Comparison of ENCODE assay signal across 8 cellular contexts in genomic region chr22:26590525-26590858, GRCh38. TPM values are rescaled to one million over a fixed set of nuclear protein-coding genes. Genes with fewer than 3 reads are reported as not detected.
DNase-seq lines count a peak whose midpoint lies in the region; ATAC-seq and TF ChIP-seq lines count a peak whose summit lies in the region.

No MANE protein-coding gene starts in this region.

- peak overlapping the region; percentile 87 to 89 for H3K4me3 Mint-ChIP-seq in CD14-positive monocyte

- no peak for TF ChIP-seq POLR2A in NB4 (IDR thresholded peaks at IDR 0.05; ENCODE audit: extremely low read depth, insufficient read length)

- TF ChIP-seq CTCF in CD14-positive monocyte (IDR thresholded peaks at IDR 0.05) (no peak), NB4 (IDR thresholded peaks at IDR 0.05; ENCODE audit: low read depth, low read length) (no peak)

- peaks cover 57% of the 10 kb centered on the region for H3K4me1 Mint-ChIP-seq in CD14-positive monocyte

- intact Hi-C loops in CD14-positive monocyte (cut with micrococcal nuclease) = loop anchor here in 1 of 2 donors (5.0 kb wide), 2 partner anchors 78 to 108 kb away; partner anchors contain the start of genes HPS4, SRRD and TFIP11

- peak overlapping the region; percentile 92 to 96 (median 93) for H3K27ac Mint-ChIP-seq in CD14-positive monocyte

- peak overlapping the region; percentile 70 for H3K4me3 ChIP-seq in NB4 (ENCODE audit: low read depth, low read length)

- peaks cover 1 to 10% of the 10 kb centered on the region in 2 donors for H3K36me3 Mint-ChIP-seq in CD14-positive monocyte

- H3K27me3 Mint-ChIP-seq in CD14-positive monocyte (ENCODE audit: low read depth in 3 of 3) = no peaks in the 10 kb centered on the region

- H3K9me3 Mint-ChIP-seq in CD14-positive monocyte = peaks cover 0 to 2% (median 0%) of the 10 kb centered on the region in 7 donors

- DNase-seq in CD14-positive monocyte (ENCODE audit: low spot score) = no peak
- no peak for DNase-seq in NB4 (ENCODE audit: low read depth)
- peak; percentile 26 for DNase-seq in dermis blood vessel endothelial cell
- peak; percentile 41 for DNase-seq in myocyte (ENCODE audit: low read depth)
- no peak for DNase-seq in midbrain (lab: John Stamatoyannopoulos, UW)
- no peak for DNase-seq in activated CD4-positive, CD25-positive, alpha-beta regulatory T cell (lab: John Stamatoyannopoulos, UW)

- ATAC-seq in GM21381 (IDR thresholded peaks at IDR 0.05; ENCODE audit: unreplicated experiment) (no peak), GM18909 (IDR thresholded peaks at IDR 0.05; ENCODE audit: poor library complexity, unreplicated experiment) (no peak)

RNA-seq across cellular contexts. Expression of gene TPST2, which starts 0.6 kb away (rescaled TPM):
- polyA plus RNA-seq in CD14-positive monocyte = 10 to 100 TPM; 62.8 to 69.5 TPM
- total RNA-seq in dermis blood vessel endothelial cell (131 and 208 TPM in 2 replicates), myocyte (36.6 and 39.2 TPM in 2 replicates)
- 87.4 TPM for polyA plus RNA-seq in myocyte (2012)

RNA-seq across cellular contexts. Expression of gene CRYBB1, which starts 27.3 kb away (rescaled TPM):
- 1 to 10 TPM in 1 of 2 donors, under 1 TPM in 1; 0.78 to 1.6 TPM for polyA plus RNA-seq in CD14-positive monocyte
- total RNA-seq in dermis blood vessel endothelial cell (0.09 TPM in 1 of 2 replicates, not detected in the other), myocyte (not detected in 2 replicates)
- 0.16 TPM for polyA plus RNA-seq in myocyte (2012)

RNA-seq across cellular contexts. Expression of gene CRYBA4, which starts 31.3 kb away (rescaled TPM):
- not detected for polyA plus RNA-seq in CD14-positive monocyte
- total RNA-seq in dermis blood vessel endothelial cell (not detected in 2 replicates), myocyte (not detected in 2 replicates)
- not detected for polyA plus RNA-seq in myocyte (2012)

Comparison
In these comparisons a context has a peak if more than half of its experiments do, and no peak if none do; other contexts are left out.
1. DNase-seq: peak in dermis blood vessel endothelial cell (single experiment) and myocyte (single experiment); none in CD14-positive monocyte (single experiment), NB4 (single experiment), midbrain (single experiment) and activated CD4-positive, CD25-positive, alpha-beta regulatory T cell (0 of 4).